8 cellular contexts compared by ENCODE assay signal in the genomic region with DNA sequence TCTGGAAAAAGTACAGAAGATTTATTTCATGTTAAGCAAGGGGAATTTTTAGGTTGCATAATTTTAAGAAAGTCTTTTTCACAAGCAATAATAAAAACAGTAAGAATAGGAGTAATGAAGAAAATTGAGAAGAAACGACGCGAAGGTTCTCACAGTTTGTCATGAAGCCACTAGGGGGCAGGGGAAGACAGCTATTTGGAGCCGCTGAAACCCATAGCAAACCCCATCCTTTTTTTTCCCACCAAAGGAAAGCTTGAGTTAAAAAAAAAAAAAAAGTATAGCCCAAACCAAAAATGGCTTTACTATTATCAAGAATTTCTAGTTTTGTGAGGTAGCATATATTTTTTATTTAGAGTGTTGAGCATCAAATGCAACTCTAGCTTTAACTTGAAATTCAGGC.
A peak's percentile ranks its signal among the peaks of the same experiment; 100 is the strongest.
DNase-seq lines count a peak whose midpoint lies in the region; ATAC-seq, FAIRE-seq and TF ChIP-seq lines count a peak whose summit lies in the region.

No MANE protein-coding gene starts in this region.

- no peaks in the 10 kb centered on the region for H3K9me2 ChIP-seq in PC-9 (ENCODE audit: insufficient read depth)

- TF ChIP-seq CTCF in PC-9 (conservative IDR thresholded peaks at IDR 0.05) (peak; percentile 91), right atrium auricular region (IDR thresholded peaks at IDR 0.05) (peak; percentile 65 to 79)

- intact Hi-C loops in PC-9 (cut with micrococcal nuclease; ENCODE audit: unreplicated experiment), result loop anchor here (1.0 to 5.0 kb wide), 5 partner anchors 115 to 491 kb away; no protein-coding TSS in a partner anchor

- H3K4me1 Mint-ChIP-seq in activated naive CD8-positive, alpha-beta T cell treated with anti-CD3 and anti-CD28 coated beads, Interleukin-2, amount 50 U/mL, for 24 hours, result no peaks in the 10 kb centered on the region

- no peak overlapping the region for H2AFZ ChIP-seq in PC-9

- H3K27ac ChIP-seq in PC-9 (no peak overlapping the region), right atrium auricular region (no peak overlapping the region), small intestine (ENCODE audit: low read depth in 1 of 2, low read length in 1 of 2) (no peak overlapping the region)

- peak; percentile 67 for DNase-seq in NCI-H1436 (lab: John Stamatoyannopoulos, UW)
- no peak for DNase-seq in NCI-H1436 treated with DMSO at 0.1 percent for 48 hours (lab: John Stamatoyannopoulos, UW)
- peak; percentile 13 for DNase-seq in HuH-7.5 (ENCODE audit: low spot score)
- peak; percentile 30 to 43 for DNase-seq in PC-9
- DNase-seq in activated naive CD8-positive, alpha-beta T cell treated with anti-CD3 and anti-CD28 coated beads, Interleukin-2, amount 50 U/mL, for 24 hours, result peak; percentile 50
- DNase-seq in right atrium auricular region (ENCODE audit: low spot score), result no peak
- DNase-seq in small intestine, result peak; percentile 65
- DNase-seq in cerebellar nuclear complex (lab: John Stamatoyannopoulos, UW), result no peak

- no peaks in the 10 kb centered on the region for H3K4me1 ChIP-seq in PC-9 (replicated peaks; ENCODE audit: insufficient read depth)
- no peaks in the 10 kb centered on the region for H3K4me1 ChIP-seq in right atrium auricular region
- no peaks in the 10 kb centered on the region for H3K4me1 ChIP-seq in small intestine (ENCODE audit: control insufficient read depth in 2 of 2, insufficient read depth in 1 of 2, low read depth in 1 of 2, low read length in 1 of 2)

- no peak overlapping the region for H3K4me3 Mint-ChIP-seq in activated naive CD8-positive, alpha-beta T cell treated with anti-CD3 and anti-CD28 coated beads, Interleukin-2, amount 50 U/mL, for 24 hours

- peaks cover 10% of the 10 kb centered on the region for H3K27me3 Mint-ChIP-seq in activated naive CD8-positive, alpha-beta T cell treated with anti-CD3 and anti-CD28 coated beads, Interleukin-2, amount 50 U/mL, for 24 hours

- no TSS peak for BruUV-seq in PC-9 (replicated peaks; lab: Mats Ljungman, UMichigan)

- no peak for ATAC-seq in activated naive CD8-positive, alpha-beta T cell treated with anti-CD3 and anti-CD28 coated beads, Interleukin-2, amount 50 U/mL, for 24 hours

- H3K27ac Mint-ChIP-seq in activated naive CD8-positive, alpha-beta T cell treated with anti-CD3 and anti-CD28 coated beads, Interleukin-2, amount 50 U/mL, for 24 hours, result no peak overlapping the region

- H3K4me2 ChIP-seq in PC-9, result no peak overlapping the region

- H3K4me3 ChIP-seq in PC-9 (no peak overlapping the region), right atrium auricular region (no peak overlapping the region), small intestine (ENCODE audit: low read depth in 1 of 2, low read length in 2 of 2) (no peak overlapping the region)

- no peak for FAIRE-seq in small intestine (lab: Jason Lieb, UNC)

- POLR2A ChIA-PET in PC-9 (lab: Charles Lee; ENCODE audit: unreplicated experiment), result no interaction called here

- H4K20me1 ChIP-seq in PC-9 (ENCODE audit: insufficient read depth), result no peaks in the 10 kb centered on the region

- H3K36me3 ChIP-seq in PC-9 (ENCODE audit: low read depth) (no peaks in the 10 kb centered on the region), right atrium auricular region (no peaks in the 10 kb centered on the region), small intestine (ENCODE audit: control insufficient read depth in 2 of 2, insufficient read depth in 2 of 2, low read length in 2 of 2) (no peaks in the 10 kb centered on the region)

- no peaks in the 10 kb centered on the region for H3K9me3 ChIP-seq in PC-9 (ENCODE audit: insufficient read depth, low read depth)
- peaks cover 0 to 11% of the 10 kb centered on the region in 2 donors for H3K9me3 ChIP-seq in right atrium auricular region
- no peaks in the 10 kb centered on the region for H3K9me3 ChIP-seq in small intestine (ENCODE audit: control insufficient read depth, low read depth)

- CTCF ChIA-PET in PC-9 (lab: Charles Lee), result interaction anchor here (0.6 to 1.0 kb wide), 7 partner anchors 101 to 438 kb away, joined by 3 to 5 read pairs (median 5); no protein-coding TSS in a partner anchor

- H3K79me2 ChIP-seq in PC-9 (ENCODE audit: low read depth), result no peaks in the 10 kb centered on the region

- WGBS in small intestine, 3 donors, result 0 to 1% (median 1%) methylated on average over 4 of the region's 4 CpGs

- H3K36me3 Mint-ChIP-seq in activated naive CD8-positive, alpha-beta T cell treated with anti-CD3 and anti-CD28 coated beads, Interleukin-2, amount 50 U/mL, for 24 hours (ENCODE audit: low read depth), result no peaks in the 10 kb centered on the region

- H3K27me3 ChIP-seq in PC-9 (ENCODE audit: insufficient read depth, low read depth), result no peaks in the 10 kb centered on the region
- no peaks in the 10 kb centered on the region for H3K27me3 ChIP-seq in right atrium auricular region
- peaks cover 0 to 3% of the 10 kb centered on the region in 2 donors for H3K27me3 ChIP-seq in small intestine (ENCODE audit: control insufficient read depth in 2 of 2, insufficient read depth in 2 of 2, low read length in 2 of 2)

- H3F3A ChIP-seq in PC-9 (ENCODE audit: insufficient read depth, low read depth), result no peaks in the 10 kb centered on the region

- H3K9me3 Mint-ChIP-seq in activated naive CD8-positive, alpha-beta T cell treated with anti-CD3 and anti-CD28 coated beads, Interleukin-2, amount 50 U/mL, for 24 hours, result peaks cover 12% of the 10 kb centered on the region

Comparison
In these comparisons a context has a peak if more than half of its experiments do, and no peak if none do; other contexts are left out.
1. DNase-seq: peak in NCI-H1436 (single experiment), HuH-7.5 (single experiment), PC-9 (2 of 2), activated naive CD8-positive, alpha-beta T cell treated with anti-CD3 and anti-CD28 coated beads, Interleukin-2, amount 50 U/mL, for 24 hours (single experiment) and small intestine (single experiment); none in NCI-H1436 treated with DMSO at 0.1 percent for 48 hours (single experiment), right atrium auricular region (single experiment) and cerebellar nuclear complex (0 of 2).